Comparison of ENCODE assay signal across 19 cellular contexts in genomic region chr15:78174398-78174797, GRCh38. TPM values are rescaled to one million over a fixed set of nuclear protein-coding genes. Genes with fewer than 3 reads are reported as not detected.
DNase-seq lines count a peak whose midpoint lies in the region; ATAC-seq and TF ChIP-seq lines count a peak whose summit lies in the region.
"Had no signal": no experiment of that assay in that cellular context is flagged by ENCODE, and none has a peak within 500 bp of the region (broad histone marks: within the 10 kb centered on the region; RNA-seq: fewer than 3 reads in every experiment).

No MANE protein-coding gene starts in this region.

- H3K4me3 Mint-ChIP-seq in activated CD8-positive, alpha-beta T cell treated with anti-CD3 and anti-CD28 coated beads for 36 hours, result no peak overlapping the region
- no peak overlapping the region for H3K4me3 Mint-ChIP-seq in neural crest cell

- peaks cover 28% of the 10 kb centered on the region for H3K36me3 Mint-ChIP-seq in activated CD8-positive, alpha-beta T cell treated with anti-CD3 and anti-CD28 coated beads for 36 hours (ENCODE audit: low read depth)
- peaks cover 15% of the 10 kb centered on the region for H3K36me3 Mint-ChIP-seq in neural crest cell (ENCODE audit: low read depth)

- H3K36me3 ChIP-seq in DND-41 (ENCODE audit: insufficient read depth, low read length), result peaks cover 34% of the 10 kb centered on the region
- H3K36me3 ChIP-seq: neutrophil had no signal

- ATAC-seq in DND-41 (ENCODE audit: insufficient read depth, low read depth) (peak; percentile 88), HG02759 (IDR thresholded peaks at IDR 0.05; ENCODE audit: unreplicated experiment) (peak; percentile 41), omental fat pad (ENCODE audit: low FRiP score) (no peak)
- ATAC-seq in activated CD8-positive, alpha-beta T cell treated with anti-CD3 and anti-CD28 coated beads for 36 hours, result peak; percentile 31
- ATAC-seq: K562, Panc1, sciatic nerve had no signal

- intact Hi-C loops in activated CD8-positive, alpha-beta T cell treated with anti-CD3 and anti-CD28 coated beads for 36 hours (cut with micrococcal nuclease), result no loop called here

- H3K4me2 ChIP-seq in DND-41 (ENCODE audit: insufficient read depth, low read length), result peak overlapping the region; percentile 51

- H3K4me1 ChIP-seq in DND-41 (ENCODE audit: insufficient read depth, low read length), result peaks cover 46% of the 10 kb centered on the region
- H3K4me1 ChIP-seq: BE2C had no signal

- no peaks in the 10 kb centered on the region for H3K79me2 ChIP-seq in DND-41 (ENCODE audit: insufficient read depth, low read length)

- no peaks in the 10 kb centered on the region for H3K9me3 Mint-ChIP-seq in activated CD8-positive, alpha-beta T cell treated with anti-CD3 and anti-CD28 coated beads for 36 hours
- H3K9me3 Mint-ChIP-seq in neural crest cell, result no peaks in the 10 kb centered on the region

- peak; percentile 95 for DNase-seq in DND-41
- DNase-seq in activated CD8-positive, alpha-beta T cell treated with anti-CD3 and anti-CD28 coated beads for 36 hours, result peak; percentile 60
- no peak for DNase-seq in neural crest cell (ENCODE audit: low read depth, low spot score)
- no peak for DNase-seq in omental fat pad (ENCODE audit: low spot score)
- no peak for DNase-seq in DMS79 treated with DMSO at 0.1 percent for 48 hours (lab: John Stamatoyannopoulos, UW)
- DNase-seq in NCI-H2227 (lab: John Stamatoyannopoulos, UW; ENCODE audit: unreplicated experiment), result no peak
- DNase-seq: aorta; BE2C; DMS79; NCI-H187; NCI-H510A; stimulated activated CD4-positive, alpha-beta T cell treated with anti-CD3 and anti-CD28 coated beads, Interleukin-4, amount 100 ng/mL, for 24 hours had no signal

- H3K27ac ChIP-seq in DND-41 (ENCODE audit: low read length), result peak overlapping the region; percentile 94
- H3K27ac ChIP-seq: epithelial cell of prostate had no signal

- no peaks in the 10 kb centered on the region for H3K9me3 ChIP-seq in DND-41 (ENCODE audit: insufficient read depth, low read length, severe bottlenecking)
- H3K9me3 ChIP-seq: BE2C, neutrophil had no signal

- H4K20me1 ChIP-seq in DND-41 (ENCODE audit: insufficient read depth, low read length), result no peaks in the 10 kb centered on the region

- no peak overlapping the region for H3K27ac Mint-ChIP-seq in activated CD8-positive, alpha-beta T cell treated with anti-CD3 and anti-CD28 coated beads for 36 hours
- H3K27ac Mint-ChIP-seq in neural crest cell (ENCODE audit: unreplicated experiment), result peak overlapping the region; percentile 90

- POLR2A ChIA-PET in activated CD8-positive, alpha-beta T cell treated with anti-CD3 and anti-CD28 coated beads for 36 hours (lab: Charles Lee), result no interaction called here

- no peaks in the 10 kb centered on the region for H3K27me3 ChIP-seq in DND-41 (ENCODE audit: insufficient read depth, low read length, poor library complexity)
- H3K27me3 ChIP-seq: BE2C had no signal

- peak overlapping the region; percentile 45 for H3K9ac ChIP-seq in DND-41 (ENCODE audit: low read depth, low read length)

- H3K4me3 ChIP-seq in DND-41 (ENCODE audit: low read depth in 1 of 2, low read length in 2 of 2), result peak overlapping the region in 1 of 2 experiments; percentile 10; a peak in 1 of 4 replicates
- H3K4me3 ChIP-seq: K562 had no signal

- H3K27me3 Mint-ChIP-seq in activated CD8-positive, alpha-beta T cell treated with anti-CD3 and anti-CD28 coated beads for 36 hours, result no peaks in the 10 kb centered on the region
- H3K27me3 Mint-ChIP-seq in neural crest cell (ENCODE audit: low read depth), result no peaks in the 10 kb centered on the region

- H2AFZ ChIP-seq in DND-41 (ENCODE audit: low read depth, low read length), result no peak overlapping the region

- TF ChIP-seq CTCF in DND-41 (IDR thresholded peaks at IDR 0.05; ENCODE audit: borderline replicate concordance, extremely low read depth, low read length, poor library complexity, severe bottlenecking), result no peak
- TF ChIP-seq CTCF in activated CD8-positive, alpha-beta T cell treated with anti-CD3 and anti-CD28 coated beads for 36 hours (IDR thresholded peaks at IDR 0.05), result no peak
- no peak for TF ChIP-seq CTCF in neural crest cell (conservative IDR thresholded peaks at IDR 0.05)
- no peak for TF ChIP-seq CTCF in omental fat pad (IDR thresholded peaks at IDR 0.05)

- H3K4me1 Mint-ChIP-seq in activated CD8-positive, alpha-beta T cell treated with anti-CD3 and anti-CD28 coated beads for 36 hours (ENCODE audit: low read depth), result peaks cover 23% of the 10 kb centered on the region
- H3K4me1 Mint-ChIP-seq in neural crest cell, result no peaks in the 10 kb centered on the region

- CTCF ChIA-PET in activated CD8-positive, alpha-beta T cell treated with anti-CD3 and anti-CD28 coated beads for 36 hours (lab: Charles Lee), result interaction anchor here (1.0 to 2.0 kb wide), 4 partner anchors 21 to 264 kb away, joined by 3 to 9 read pairs (median 4); no protein-coding TSS in a partner anchor

RNA-seq across cellular contexts. Expression of gene IDH3A, which starts 25.2 kb away (rescaled TPM):
- 100 to 1,000 TPM; 106 to 110 TPM for total RNA-seq in activated CD8-positive, alpha-beta T cell treated with anti-CD3 and anti-CD28 coated beads for 36 hours
- total RNA-seq in neural crest cell (41.5 and 47.9 TPM in 2 replicates), omental fat pad (10 to 100 TPM; 67.4 to 94.5 (median 70.0) TPM)

RNA-seq across cellular contexts. Expression of gene CIB2, which starts 43.2 kb away (rescaled TPM):
- total RNA-seq in activated CD8-positive, alpha-beta T cell treated with anti-CD3 and anti-CD28 coated beads for 36 hours, result 1 to 10 TPM; 1.6 TPM
- total RNA-seq in neural crest cell, result 36.5 and 37.7 TPM in 2 replicates
- total RNA-seq in omental fat pad, result 1 to 10 TPM; 1.4 to 5.6 (median 3.1) TPM

RNA-seq across cellular contexts. Expression of gene ACSBG1, which starts 60.0 kb away (rescaled TPM):
- under 1 TPM in 1 of 2 experiments, not detected in 1; 0.18 TPM for total RNA-seq in activated CD8-positive, alpha-beta T cell treated with anti-CD3 and anti-CD28 coated beads for 36 hours
- total RNA-seq in neural crest cell (4.9 and 5.5 TPM in 2 replicates), omental fat pad (not detected)
- total RNA-seq: aorta, lung microvascular endothelial cell had no signal

Comparison
In these comparisons a context has a peak if more than half of its experiments do, and no peak if none do; other contexts are left out.
1. DNase-seq: peak in DND-41 (single experiment) and activated CD8-positive, alpha-beta T cell treated with anti-CD3 and anti-CD28 coated beads for 36 hours (single experiment); none in neural crest cell (single experiment), omental fat pad (single experiment), DMS79 treated with DMSO at 0.1 percent for 48 hours (single experiment) and NCI-H2227 (single experiment).